Comparison of ENCODE assay signal across 1 cellular context in genomic region chr2:61018319-61018750, GRCh38.
TF ChIP-seq lines count a peak whose summit lies in the region.

No MANE protein-coding gene starts in this region.

TF ChIP-seq in GM12878, 131 proteins besides CTCF, POLR2A, EP300 and RAD21:
- TF ChIP-seq FOXK2 (IDR thresholded peaks at IDR 0.05): no peak
